In the genomic region with DNA sequence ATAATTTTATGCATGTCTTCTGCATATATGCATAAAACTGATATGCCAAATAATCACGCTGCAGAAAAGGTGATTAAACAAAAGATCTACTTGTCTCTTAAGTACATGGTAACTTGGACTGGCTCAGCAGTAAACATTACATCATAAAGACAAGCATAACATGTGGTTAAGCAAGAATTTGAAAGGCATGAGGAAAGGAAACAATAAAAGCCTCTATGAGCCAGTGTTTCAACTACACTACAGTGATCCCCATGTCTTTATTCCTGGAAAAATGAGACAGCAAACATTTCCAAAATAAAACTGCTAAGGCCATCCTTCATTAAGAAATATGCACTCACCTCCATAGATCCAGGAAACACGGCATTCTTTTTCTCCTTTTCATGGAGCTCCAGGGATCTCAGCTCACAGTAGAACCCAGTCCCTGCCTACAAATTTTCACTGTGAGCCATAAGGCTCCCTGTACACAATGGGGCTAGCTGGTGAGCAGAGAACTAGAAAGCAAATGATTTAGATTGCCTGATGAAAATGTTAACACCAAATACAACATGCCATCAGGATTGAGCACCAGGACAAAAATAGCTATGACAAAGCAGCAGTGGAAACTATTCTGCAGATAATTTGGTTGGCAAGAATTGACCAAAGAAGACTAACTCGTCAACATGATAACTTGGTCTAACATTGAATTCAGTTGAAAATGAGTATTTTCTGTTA, we compare ENCODE assay signal across 8 cellular contexts.
DNase-seq lines count a peak whose midpoint lies in the region; ATAC-seq and TF ChIP-seq lines count a peak whose summit lies in the region.

No MANE protein-coding gene starts in this region.

- no peak overlapping the region for H3K4me2 ChIP-seq in neural progenitor cell

- H3K27me3 Mint-ChIP-seq in neural progenitor cell (ENCODE audit: insufficient read depth, low read depth), result no peaks in the 10 kb centered on the region
- no peaks in the 10 kb centered on the region for H3K27me3 Mint-ChIP-seq in CD14-positive monocyte (ENCODE audit: low read depth in 3 of 3)

- no peak for TF ChIP-seq CTCF in neural progenitor cell (IDR thresholded peaks at IDR 0.05)
- TF ChIP-seq CTCF in CD14-positive monocyte (IDR thresholded peaks at IDR 0.05), result no peak

- H3K27ac Mint-ChIP-seq in neural progenitor cell (no peak overlapping the region), CD14-positive monocyte (peak overlapping the region in 1 of 7 donors; percentile 40)

- H3K36me3 ChIP-seq in neural progenitor cell, result no peaks in the 10 kb centered on the region

- no peaks in the 10 kb centered on the region for H3F3A ChIP-seq in neural progenitor cell (ENCODE audit: low read depth)

- H3K4me3 Mint-ChIP-seq in neural progenitor cell (no peak overlapping the region), CD14-positive monocyte (no peak overlapping the region)

- intact Hi-C loops in CD14-positive monocyte (cut with micrococcal nuclease), result no loop called here

- no peaks in the 10 kb centered on the region for H3K9me3 ChIP-seq in neural progenitor cell (ENCODE audit: low read depth)

- no peak overlapping the region for H3K27ac ChIP-seq in neural progenitor cell

- no peak overlapping the region for H3K9ac ChIP-seq in neural progenitor cell

- no peaks in the 10 kb centered on the region for H3K4me1 ChIP-seq in neural progenitor cell

- no peaks in the 10 kb centered on the region for H3K9me3 Mint-ChIP-seq in neural progenitor cell
- H3K9me3 Mint-ChIP-seq in CD14-positive monocyte, result peaks cover 1 to 14% (median 8%) of the 10 kb centered on the region in 7 donors

- H3K4me1 Mint-ChIP-seq in neural progenitor cell (no peaks in the 10 kb centered on the region), CD14-positive monocyte (peaks cover 54% of the 10 kb centered on the region)

- DNase-seq in DMS53 treated with DMSO at 0.1 percent for 48 hours (lab: John Stamatoyannopoulos, UW; ENCODE audit: unreplicated experiment) (peak; percentile 82), NCI-H2196 treated with DMSO at 0.1 percent for 48 hours (lab: John Stamatoyannopoulos, UW; ENCODE audit: unreplicated experiment) (peak; percentile 41), dedifferentiated amniotic fluid mesenchymal stem cell (ENCODE audit: extremely low spot score) (peak; percentile 86), neural progenitor cell (ENCODE audit: low spot score) (no peak), CD14-positive monocyte (ENCODE audit: low spot score) (no peak), NCI-H2081 treated with DMSO at 0.1 percent for 48 hours (lab: John Stamatoyannopoulos, UW) (no peak)
- no peak for DNase-seq in stimulated activated CD4-positive, alpha-beta T cell treated with anti-CD3 and anti-CD28 coated beads, Interleukin-12 subunit alpha, Interleukin-12 subunit beta, amount 100 ng/mL, for 4 hours

- H3K79me2 ChIP-seq in neural progenitor cell (ENCODE audit: low read depth), result no peaks in the 10 kb centered on the region

- peak overlapping the region; percentile 68 for H2AFZ ChIP-seq in neural progenitor cell (replicated peaks)

- ATAC-seq in HG03565 (IDR thresholded peaks at IDR 0.05; ENCODE audit: unreplicated experiment), result no peak

- H3K36me3 Mint-ChIP-seq in neural progenitor cell, result no peaks in the 10 kb centered on the region
- H3K36me3 Mint-ChIP-seq in CD14-positive monocyte, result no peaks in the 10 kb centered on the region

- no peaks in the 10 kb centered on the region for H3K27me3 ChIP-seq in neural progenitor cell

- H4K20me1 ChIP-seq in neural progenitor cell (ENCODE audit: low read depth), result no peaks in the 10 kb centered on the region

- H3K4me3 ChIP-seq in neural progenitor cell, result no peak overlapping the region

Comparison
In these comparisons a context has a peak if more than half of its experiments do, and no peak if none do; other contexts are left out.
1. DNase-seq: peak in DMS53 treated with DMSO at 0.1 percent for 48 hours (single experiment), NCI-H2196 treated with DMSO at 0.1 percent for 48 hours (single experiment) and dedifferentiated amniotic fluid mesenchymal stem cell (single experiment); none in neural progenitor cell (single experiment), stimulated activated CD4-positive, alpha-beta T cell treated with anti-CD3 and anti-CD28 coated beads, Interleukin-12 subunit alpha, Interleukin-12 subunit beta, amount 100 ng/mL, for 4 hours (single experiment), CD14-positive monocyte (single experiment) and NCI-H2081 treated with DMSO at 0.1 percent for 48 hours (single experiment).